In the genomic region with DNA sequence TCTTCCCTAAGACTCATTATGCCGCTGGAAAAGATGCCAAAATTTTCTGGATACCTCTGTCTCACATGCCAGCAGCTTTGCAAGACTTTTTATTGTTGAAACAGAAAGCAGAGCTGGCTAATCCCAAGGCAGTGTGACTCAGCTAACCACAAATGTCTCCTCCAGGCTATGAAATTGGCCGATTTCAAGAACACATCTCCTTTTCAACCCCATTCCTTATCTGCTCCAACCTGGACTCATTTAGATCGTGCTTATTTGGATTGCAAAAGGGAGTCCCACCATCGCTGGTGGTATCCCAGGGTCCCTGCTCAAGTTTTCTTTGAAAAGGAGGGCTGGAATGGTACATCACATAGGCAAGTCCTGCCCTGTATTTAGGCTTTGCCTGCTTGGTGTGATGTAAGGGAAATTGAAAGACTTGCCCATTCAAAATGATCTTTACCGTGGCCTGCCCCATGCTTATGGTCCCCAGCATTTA, we compare ENCODE assay signal across 1 cellular context.
TF ChIP-seq lines count a peak whose summit lies in the region.

No MANE protein-coding gene starts in this region.

TF ChIP-seq in K562, 482 proteins besides CTCF, POLR2A, EP300 and RAD21 (continued from another document):
- TF ChIP-seq, protein P1, sequence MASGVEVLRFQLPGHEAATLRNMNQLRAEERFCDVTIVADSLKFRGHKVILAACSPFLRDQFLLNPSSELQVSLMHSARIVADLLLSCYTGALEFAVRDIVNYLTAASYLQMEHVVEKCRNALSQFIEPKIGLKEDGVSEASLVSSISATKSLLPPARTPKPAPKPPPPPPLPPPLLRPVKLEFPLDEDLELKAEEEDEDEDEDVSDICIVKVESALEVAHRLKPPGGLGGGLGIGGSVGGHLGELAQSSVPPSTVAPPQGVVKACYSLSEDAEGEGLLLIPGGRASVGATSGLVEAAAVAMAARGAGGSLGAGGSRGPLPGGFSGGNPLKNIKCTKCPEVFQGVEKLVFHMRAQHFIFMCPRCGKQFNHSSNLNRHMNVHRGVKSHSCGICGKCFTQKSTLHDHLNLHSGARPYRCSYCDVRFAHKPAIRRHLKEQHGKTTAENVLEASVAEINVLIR (CRISPR knock-in tag; IDR thresholded peaks at IDR 0.05), result no peak
- peak; percentile 60; the same call in 1 of the 2 replicates for TF ChIP-seq ZNF316 (IDR thresholded peaks at IDR 0.05)
- no peak for TF ChIP-seq SRSF7 (optimal IDR thresholded peaks at IDR 0.05; ENCODE audit: low read depth, low read length)
- TF ChIP-seq CBFA2T3 (IDR thresholded peaks at IDR 0.05), result peak; percentile 89
- TF ChIP-seq ZNF175 (CRISPR knock-in tag; IDR thresholded peaks at IDR 0.05; ENCODE audit: low read depth), result no peak
- TF ChIP-seq HMG20B (CRISPR knock-in tag; IDR thresholded peaks at IDR 0.05), result no peak
- TF ChIP-seq POLR2AphosphoS2 (IDR thresholded peaks at IDR 0.05; ENCODE audit: low read length), result no peak
- TF ChIP-seq GATAD2B (IDR thresholded peaks at IDR 0.05; ENCODE audit: borderline replicate concordance), result no peak; the same call in 1 of the 2 replicates
- TF ChIP-seq LEF1 (IDR thresholded peaks at IDR 0.05), result peak; percentile 14; the same call in 1 of the 2 replicates
- no peak for TF ChIP-seq HCFC1 (IDR thresholded peaks at IDR 0.05; ENCODE audit: low read depth, low read length)
- TF ChIP-seq ZNF146 (CRISPR knock-in tag; IDR thresholded peaks at IDR 0.05; ENCODE audit: unreplicated experiment), result no peak
- TF ChIP-seq, protein P2, sequence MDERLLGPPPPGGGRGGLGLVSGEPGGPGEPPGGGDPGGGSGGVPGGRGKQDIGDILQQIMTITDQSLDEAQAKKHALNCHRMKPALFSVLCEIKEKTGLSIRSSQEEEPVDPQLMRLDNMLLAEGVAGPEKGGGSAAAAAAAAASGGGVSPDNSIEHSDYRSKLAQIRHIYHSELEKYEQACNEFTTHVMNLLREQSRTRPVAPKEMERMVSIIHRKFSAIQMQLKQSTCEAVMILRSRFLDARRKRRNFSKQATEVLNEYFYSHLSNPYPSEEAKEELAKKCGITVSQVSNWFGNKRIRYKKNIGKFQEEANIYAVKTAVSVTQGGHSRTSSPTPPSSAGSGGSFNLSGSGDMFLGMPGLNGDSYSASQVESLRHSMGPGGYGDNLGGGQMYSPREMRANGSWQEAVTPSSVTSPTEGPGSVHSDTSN (CRISPR knock-in tag; IDR thresholded peaks at IDR 0.05; ENCODE audit: low read depth), result no peak
- TF ChIP-seq, protein P2 (tag; conservative IDR thresholded peaks at IDR 0.05; ENCODE audit: low read depth), result no peak
- no peak for TF ChIP-seq FOS (IDR thresholded peaks at IDR 0.05; ENCODE audit: extremely low read depth, insufficient read length)
- no peak for TF ChIP-seq NCOA1 (IDR thresholded peaks at IDR 0.05; ENCODE audit: low read depth)
- peak; percentile 81; the same call in 1 of the 2 replicates for TF ChIP-seq ESRRA (IDR thresholded peaks at IDR 0.05; ENCODE audit: borderline replicate concordance, low read depth)
- TF ChIP-seq CTBP1 (IDR thresholded peaks at IDR 0.05; ENCODE audit: borderline replicate concordance), result peak; percentile 73
- no peak for TF ChIP-seq ZNF347 (CRISPR knock-in tag; IDR thresholded peaks at IDR 0.05; ENCODE audit: low read depth)
- TF ChIP-seq SRSF1 (IDR thresholded peaks at IDR 0.05; ENCODE audit: low read depth, low read length), result no peak
- TF ChIP-seq RBM39 (optimal IDR thresholded peaks at IDR 0.05; ENCODE audit: low read depth, low read length), result no peak
- TF ChIP-seq, protein P3, sequence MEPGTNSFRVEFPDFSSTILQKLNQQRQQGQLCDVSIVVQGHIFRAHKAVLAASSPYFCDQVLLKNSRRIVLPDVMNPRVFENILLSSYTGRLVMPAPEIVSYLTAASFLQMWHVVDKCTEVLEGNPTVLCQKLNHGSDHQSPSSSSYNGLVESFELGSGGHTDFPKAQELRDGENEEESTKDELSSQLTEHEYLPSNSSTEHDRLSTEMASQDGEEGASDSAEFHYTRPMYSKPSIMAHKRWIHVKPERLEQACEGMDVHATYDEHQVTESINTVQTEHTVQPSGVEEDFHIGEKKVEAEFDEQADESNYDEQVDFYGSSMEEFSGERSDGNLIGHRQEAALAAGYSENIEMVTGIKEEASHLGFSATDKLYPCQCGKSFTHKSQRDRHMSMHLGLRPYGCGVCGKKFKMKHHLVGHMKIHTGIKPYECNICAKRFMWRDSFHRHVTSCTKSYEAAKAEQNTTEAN (CRISPR knock-in tag; IDR thresholded peaks at IDR 0.05), result no peak
- no peak for TF ChIP-seq ZNF785 (CRISPR knock-in tag; IDR thresholded peaks at IDR 0.05)
- peak; percentile 86 for TF ChIP-seq TCF3 (CRISPR knock-in tag; IDR thresholded peaks at IDR 0.05)
- TF ChIP-seq ARNT (IDR thresholded peaks at IDR 0.05), result no peak
- peak; percentile 24; the same call in 1 of the 2 replicates for TF ChIP-seq GATA2 (CRISPR knock-in tag; IDR thresholded peaks at IDR 0.05)
- no peak for TF ChIP-seq ARHGAP35 (IDR thresholded peaks at IDR 0.05; ENCODE audit: partially characterized antibody)
- no peak for TF ChIP-seq PURB (CRISPR knock-in tag; IDR thresholded peaks at IDR 0.05; ENCODE audit: low read depth)
- no peak for TF ChIP-seq KAT2B (IDR thresholded peaks at IDR 0.05; ENCODE audit: low read depth, low read length)
- peak; percentile 68 for TF ChIP-seq KLF16 (IDR thresholded peaks at IDR 0.05)
- peak; percentile 46; the same call in 1 of the 2 replicates for TF ChIP-seq MBD2 (IDR thresholded peaks at IDR 0.05; ENCODE audit: borderline replicate concordance, low read depth)
- TF ChIP-seq KAT8 (IDR thresholded peaks at IDR 0.05; ENCODE audit: low read depth), result no peak
- TF ChIP-seq KDM1A (IDR thresholded peaks at IDR 0.05), result peak; percentile 95 to 96
- no peak for TF ChIP-seq ZNF561 (CRISPR knock-in tag; conservative IDR thresholded peaks at IDR 0.05)
- no peak for TF ChIP-seq ZNF232 (CRISPR knock-in tag; IDR thresholded peaks at IDR 0.05)
- TF ChIP-seq TBL1XR1 (IDR thresholded peaks at IDR 0.05; ENCODE audit: low read length in 2 of 2), result no peak
- no peak for TF ChIP-seq MEF2D (tag; conservative IDR thresholded peaks at IDR 0.05; ENCODE audit: low read depth)
